In genomic region chr1:8367571-8368184, GRCh38 we compare ENCODE assay signal across 14 cellular contexts. TPM values are rescaled to one million over a fixed set of nuclear protein-coding genes. Genes with fewer than 3 reads are reported as not detected.
DNase-seq lines count a peak whose midpoint lies in the region; ATAC-seq, FAIRE-seq and TF ChIP-seq lines count a peak whose summit lies in the region.
"Had no signal": no experiment of that assay in that cellular context is flagged by ENCODE, and none has a peak within 500 bp of the region (broad histone marks: within the 10 kb centered on the region; RNA-seq: fewer than 3 reads in every experiment).

No MANE protein-coding gene starts in this region.

- intact Hi-C loops in stomach (cut with DNase I; ENCODE audit: low total_unique reads) = loop anchor here (10.0 kb wide), 1 partner anchor 57 kb away; no protein-coding TSS in a partner anchor

- peaks cover 13% of the 10 kb centered on the region for H3K4me1 Mint-ChIP-seq in activated T-cell treated with anti-CD3 and anti-CD28 coated beads, Interleukin-2, amount 50 U/mL, for 72 hours (ENCODE audit: low read depth)
- peaks cover 40% of the 10 kb centered on the region for H3K4me1 Mint-ChIP-seq in central memory CD8-positive, alpha-beta T cell
- peaks cover 56% of the 10 kb centered on the region for H3K4me1 Mint-ChIP-seq in mesothelial cell of epicardium

- peak overlapping the region; percentile 62 for H3K27ac Mint-ChIP-seq in activated T-cell treated with anti-CD3 and anti-CD28 coated beads, Interleukin-2, amount 50 U/mL, for 72 hours
- peak overlapping the region; percentile 68 for H3K27ac Mint-ChIP-seq in central memory CD8-positive, alpha-beta T cell (ENCODE audit: low read depth)
- H3K27ac Mint-ChIP-seq in mesothelial cell of epicardium = peak overlapping the region; percentile 57

- no peaks in the 10 kb centered on the region for H3K9me3 ChIP-seq in stomach
- H3K9me3 ChIP-seq: prostate gland, thoracic aorta had no signal

- no peaks in the 10 kb centered on the region for H3K9me3 Mint-ChIP-seq in activated T-cell treated with anti-CD3 and anti-CD28 coated beads, Interleukin-2, amount 50 U/mL, for 72 hours
- H3K9me3 Mint-ChIP-seq in central memory CD8-positive, alpha-beta T cell = no peaks in the 10 kb centered on the region
- no peaks in the 10 kb centered on the region for H3K9me3 Mint-ChIP-seq in mesothelial cell of epicardium

- peaks cover 0 to 8% of the 10 kb centered on the region in 2 donors for H3K36me3 Mint-ChIP-seq in activated T-cell treated with anti-CD3 and anti-CD28 coated beads, Interleukin-2, amount 50 U/mL, for 72 hours (ENCODE audit: insufficient read depth in 2 of 2)
- H3K36me3 Mint-ChIP-seq in central memory CD8-positive, alpha-beta T cell (ENCODE audit: insufficient read depth) = peaks cover 24% of the 10 kb centered on the region
- H3K36me3 Mint-ChIP-seq in mesothelial cell of epicardium = peaks cover 7% of the 10 kb centered on the region

- ATAC-seq in activated T-cell treated with anti-CD3 and anti-CD28 coated beads, Interleukin-2, amount 50 U/mL, for 72 hours (replicated peaks in 1 of 2) = no peak
- no peak for ATAC-seq in central memory CD8-positive, alpha-beta T cell (replicated peaks; ENCODE audit: extremely low read depth, poor library complexity, severe bottlenecking)
- ATAC-seq: left colon had no signal

- no peaks in the 10 kb centered on the region for H3K27me3 ChIP-seq in stomach

- FAIRE-seq in RCC 7860 (lab: Jason Lieb, UNC) (no peak), frontal cortex (lab: Jason Lieb, UNC) (no peak)

- TF ChIP-seq CTCF in mesothelial cell of epicardium (IDR thresholded peaks at IDR 0.05; ENCODE audit: unreplicated experiment) = no peak
- TF ChIP-seq CTCF in stomach (IDR thresholded peaks at IDR 0.05) = no peak

- H3K4me3 ChIP-seq in stomach = no peak overlapping the region
- H3K4me3 ChIP-seq: prostate gland, SK-N-MC, thoracic aorta had no signal

- peaks cover 10 to 50% (median 42%) of the 10 kb centered on the region in 4 donors for H3K36me3 ChIP-seq in stomach
- H3K36me3 ChIP-seq: prostate gland had no signal

- DNase-seq in activated T-cell treated with anti-CD3 and anti-CD28 coated beads, Interleukin-2, amount 50 U/mL, for 72 hours = no peak
- DNase-seq in activated T-cell treated with anti-CD3 and anti-CD28 coated beads for 4 hours = no peak
- no peak for DNase-seq in central memory CD8-positive, alpha-beta T cell (ENCODE audit: low spot score in 2 of 2)
- DNase-seq in mesothelial cell of epicardium (ENCODE audit: low spot score in 2 of 2, unreplicated experiment in 2 of 2) = no peak
- DNase-seq in stomach = no peak
- DNase-seq in RCC 7860 (ENCODE audit: low spot score) = no peak
- no peak for DNase-seq in SK-N-DZ (ENCODE audit: low spot score)
- DNase-seq in frontal cortex (ENCODE audit: low spot score in 2 of 2) = no peak
- DNase-seq: cortex of kidney, left colon, NCI-H774 had no signal

- TF ChIP-seq EP300 in stomach (IDR thresholded peaks at IDR 0.05) = no peak

- peaks cover 71 to 100% (median 84%) of the 10 kb centered on the region in 4 donors for H3K4me1 ChIP-seq in stomach

- no peak for TF ChIP-seq POLR2A in stomach (IDR thresholded peaks at IDR 0.05)

- H3K27me3 Mint-ChIP-seq in activated T-cell treated with anti-CD3 and anti-CD28 coated beads, Interleukin-2, amount 50 U/mL, for 72 hours (ENCODE audit: low read depth) = no peaks in the 10 kb centered on the region
- H3K27me3 Mint-ChIP-seq in central memory CD8-positive, alpha-beta T cell = no peaks in the 10 kb centered on the region
- H3K27me3 Mint-ChIP-seq in mesothelial cell of epicardium (ENCODE audit: low read depth) = no peaks in the 10 kb centered on the region

- no peak overlapping the region for H3K4me3 Mint-ChIP-seq in activated T-cell treated with anti-CD3 and anti-CD28 coated beads, Interleukin-2, amount 50 U/mL, for 72 hours
- H3K4me3 Mint-ChIP-seq in central memory CD8-positive, alpha-beta T cell = no peak overlapping the region
- H3K4me3 Mint-ChIP-seq in mesothelial cell of epicardium = no peak overlapping the region

- 67 to 89% (median 79%) methylated on average over 8 of the region's 8 CpGs for WGBS in stomach, 5 donors

- H3K27ac ChIP-seq in stomach = peak overlapping the region in 4 of 5 donors; percentile 13 to 88 (median 30)
- H3K27ac ChIP-seq: SK-N-MC had no signal

RNA-seq across cellular contexts. Expression of gene SLC45A1, which starts 49.8 kb away (rescaled TPM):
- under 1 TPM; 0.48 to 0.81 TPM for total RNA-seq in activated T-cell treated with anti-CD3 and anti-CD28 coated beads, Interleukin-2, amount 50 U/mL, for 72 hours
- total RNA-seq in mesothelial cell of epicardium = 4.1 to 4.9 TPM (median 4.9 TPM) in 3 replicates
- total RNA-seq in stomach = 1 to 10 TPM in 2 of 5 donors, not detected in 3; 2.4 to 3.0 TPM
- 1 to 10 TPM; 1.1 to 2.5 (median 1.6) TPM for polyA plus RNA-seq in stomach
- 0.12 and 0.20 TPM in 2 replicates for polyA plus RNA-seq in SK-N-DZ (2014; cell fraction: cytosol; rRNA removed)
- polyA plus RNA-seq in SK-N-DZ (2014; cell fraction: nucleus; rRNA removed) = not detected in 2 replicates
- 8.6 TPM for total RNA-seq in frontal cortex
